23 cellular contexts compared by ENCODE assay signal in the genomic region with DNA sequence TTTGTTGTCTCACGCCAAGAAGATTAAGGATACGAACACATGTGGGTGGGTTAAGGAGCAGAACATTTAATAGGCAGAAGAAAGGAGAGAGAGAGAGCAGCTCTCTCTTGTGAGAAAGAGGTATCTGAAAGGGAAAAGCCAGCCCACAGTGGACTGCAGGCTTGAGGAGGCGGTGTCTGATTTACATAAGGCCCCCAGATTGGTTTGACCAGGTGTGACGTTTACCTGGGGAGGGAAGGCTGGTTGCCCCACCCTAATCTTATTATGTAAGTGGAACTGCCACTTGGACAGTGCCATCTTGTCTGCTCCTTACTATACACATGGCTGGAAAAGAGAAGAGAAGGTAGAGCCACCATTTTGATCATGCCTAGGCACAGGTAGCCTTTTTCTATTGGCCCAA.
DNase-seq lines count a peak whose midpoint lies in the region; ATAC-seq and FAIRE-seq lines count a peak whose summit lies in the region.
"Had no signal": no experiment of that assay in that cellular context is flagged by ENCODE, and none has a peak within 500 bp of the region (broad histone marks: within the 10 kb centered on the region; RNA-seq: fewer than 3 reads in every experiment).

No MANE protein-coding gene starts in this region.

- peaks cover 0 to 6% (median 0%) of the 10 kb centered on the region in 7 donors for H3K9me3 Mint-ChIP-seq in CD4-positive, CD25-positive, alpha-beta regulatory T cell

- peak overlapping the region; percentile 61 for H3K4me3 ChIP-seq in CD4-positive, CD25-positive, alpha-beta regulatory T cell (ENCODE audit: low read depth, low read length)
- H3K4me3 ChIP-seq: lower lobe of right lung, neural progenitor cell, Peyer's patch, SJSA1, upper lobe of right lung had no signal

- in situ Hi-C loops in SK-MEL-5 (cut with HindIII; ENCODE audit: low pct_unique_long_range_greater_than_20kb, low sequenced_read_pairs): no loop called here

- DNase-seq in NCI-H146 (lab: John Stamatoyannopoulos, UW) (peak; percentile 7), NCI-H146 treated with DMSO at 0.1 percent for 48 hours (lab: John Stamatoyannopoulos, UW; ENCODE audit: unreplicated experiment) (no peak), SK-MEL-5 (ENCODE audit: low read depth, low spot score) (peak; percentile 53), GM19239 (ENCODE audit: insufficient read length, low spot score) (no peak), NCI-H2081 (lab: John Stamatoyannopoulos, UW) (no peak), RPMI8226 (no peak)
- no peak for DNase-seq in CD4-positive, CD25-positive, alpha-beta regulatory T cell
- DNase-seq: 8988T, aorta, dermis blood vessel endothelial cell, DMS79, GF-D8, KBM-7, lower lobe of right lung, NCI-H1694 treated with DMSO at 0.1 percent for 48 hours, NCI-H524 treated with DMSO at 0.1 percent for 48 hours, upper lobe of right lung had no signal

- H3K27me3 Mint-ChIP-seq in CD4-positive, CD25-positive, alpha-beta regulatory T cell: no peaks in the 10 kb centered on the region
- H3K27me3 Mint-ChIP-seq: activated CD4-positive, alpha-beta T cell treated with anti-CD3 and anti-CD28 coated beads, Interleukin-2, amount 10 ng/mL, durations not matched to agents 7 days and 5 days; T-helper 17 cell had no signal

- H3K27ac Mint-ChIP-seq in CD4-positive, CD25-positive, alpha-beta regulatory T cell: peak overlapping the region in 1 of 3 donors; percentile 91
- H3K27ac Mint-ChIP-seq: activated CD4-positive, alpha-beta T cell treated with anti-CD3 and anti-CD28 coated beads, Interleukin-2, amount 10 ng/mL, durations not matched to agents 7 days and 5 days; T-helper 17 cell had no signal

- peaks cover 3% of the 10 kb centered on the region for H3K36me3 Mint-ChIP-seq in CD4-positive, CD25-positive, alpha-beta regulatory T cell
- H3K36me3 Mint-ChIP-seq: neural progenitor cell had no signal

- H3K9me3 ChIP-seq in CD4-positive, CD25-positive, alpha-beta regulatory T cell (ENCODE audit: control insufficient read depth in 2 of 2, low read length in 2 of 2): no peaks in the 10 kb centered on the region
- H3K9me3 ChIP-seq: lower lobe of right lung, Peyer's patch, upper lobe of right lung had no signal

- ATAC-seq in CD4-positive, CD25-positive, alpha-beta regulatory T cell (ENCODE audit: low read depth in 2 of 2): no peak
- peak; percentile 41 for ATAC-seq in esophagus mucosa
- ATAC-seq: lower lobe of right lung, upper lobe of right lung had no signal

- H3K4me1 Mint-ChIP-seq in CD4-positive, CD25-positive, alpha-beta regulatory T cell: peaks cover 12 to 35% (median 21%) of the 10 kb centered on the region in 4 donors
- H3K4me1 Mint-ChIP-seq: neural progenitor cell had no signal

- no peak for FAIRE-seq in GM19239 (lab: Jason Lieb, UNC)

- H3K27me3 ChIP-seq in CD4-positive, CD25-positive, alpha-beta regulatory T cell (ENCODE audit: control insufficient read depth, insufficient read depth, low read length): no peaks in the 10 kb centered on the region
- H3K27me3 ChIP-seq: neural progenitor cell, Peyer's patch, upper lobe of right lung had no signal

- peak overlapping the region; percentile 72 for H3K27ac ChIP-seq in CD4-positive, CD25-positive, alpha-beta regulatory T cell (ENCODE audit: insufficient read depth, low read length, poor library complexity, severe bottlenecking)
- H3K27ac ChIP-seq: lower lobe of right lung, neural progenitor cell, SJSA1, upper lobe of right lung had no signal

- H3K36me3 ChIP-seq in CD4-positive, CD25-positive, alpha-beta regulatory T cell (ENCODE audit: control insufficient read depth, insufficient read depth, low read length): no peaks in the 10 kb centered on the region
- H3K36me3 ChIP-seq: lower lobe of right lung, neural progenitor cell, Peyer's patch, SJSA1, upper lobe of right lung had no signal

- H3K4me3 Mint-ChIP-seq in CD4-positive, CD25-positive, alpha-beta regulatory T cell: peak overlapping the region in 1 of 4 donors; percentile 64
- H3K4me3 Mint-ChIP-seq: neural progenitor cell, T-helper 17 cell had no signal

- peaks cover 42% of the 10 kb centered on the region for H3K4me1 ChIP-seq in CD4-positive, CD25-positive, alpha-beta regulatory T cell (ENCODE audit: control insufficient read depth, insufficient read depth, low read length, poor library complexity, severe bottlenecking)
- H3K4me1 ChIP-seq: lower lobe of right lung, neural progenitor cell, SJSA1, upper lobe of right lung had no signal

Comparison
In these comparisons a context has a peak if more than half of its experiments do, and no peak if none do; other contexts are left out.
1. DNase-seq: peak in NCI-H146 (single experiment) and SK-MEL-5 (single experiment); none in NCI-H146 treated with DMSO at 0.1 percent for 48 hours (single experiment), CD4-positive, CD25-positive, alpha-beta regulatory T cell (0 of 3), GM19239 (single experiment), NCI-H2081 (0 of 2) and RPMI8226 (single experiment).